Comparison of ENCODE assay signal across 18 cellular contexts in genomic region chr5:143224672-143225071, GRCh38.
A peak's percentile ranks its signal among the peaks of the same experiment; 100 is the strongest.
DNase-seq lines count a peak whose midpoint lies in the region; ATAC-seq and TF ChIP-seq lines count a peak whose summit lies in the region.
"Had no signal": no experiment of that assay in that cellular context is flagged by ENCODE, and none has a peak within 500 bp of the region (broad histone marks: within the 10 kb centered on the region; RNA-seq: fewer than 3 reads in every experiment).

No MANE protein-coding gene starts in this region.

- H3K36me3 Mint-ChIP-seq in CD8-positive, alpha-beta T cell, result peaks cover 19% of the 10 kb centered on the region
- peaks cover 19% of the 10 kb centered on the region for H3K36me3 Mint-ChIP-seq in central memory CD8-positive, alpha-beta T cell (ENCODE audit: insufficient read depth)
- peaks cover 3% of the 10 kb centered on the region for H3K36me3 Mint-ChIP-seq in neural crest cell (ENCODE audit: low read depth)

- no peaks in the 10 kb centered on the region for H3K27me3 ChIP-seq in CD8-positive, alpha-beta T cell (ENCODE audit: insufficient read depth, low read length)
- H3K27me3 ChIP-seq in MG63, result no peaks in the 10 kb centered on the region

- no peaks in the 10 kb centered on the region for H3K36me3 ChIP-seq in CD8-positive, alpha-beta T cell (ENCODE audit: insufficient read depth, low read length)
- H3K36me3 ChIP-seq in MG63, result no peaks in the 10 kb centered on the region

- no peaks in the 10 kb centered on the region for H3K27me3 Mint-ChIP-seq in CD8-positive, alpha-beta T cell (ENCODE audit: low read depth)
- no peaks in the 10 kb centered on the region for H3K27me3 Mint-ChIP-seq in central memory CD8-positive, alpha-beta T cell
- no peaks in the 10 kb centered on the region for H3K27me3 Mint-ChIP-seq in neural crest cell (ENCODE audit: low read depth)

- POLR2A ChIA-PET in CD8-positive, alpha-beta T cell (lab: Charles Lee), result interaction anchor here (1.0 kb wide), 1 partner anchor 179 kb away, joined by 3 read pairs; the partner anchor contains the start of gene NR3C1

- no peaks in the 10 kb centered on the region for H3K9me3 Mint-ChIP-seq in CD8-positive, alpha-beta T cell
- no peaks in the 10 kb centered on the region for H3K9me3 Mint-ChIP-seq in central memory CD8-positive, alpha-beta T cell
- H3K9me3 Mint-ChIP-seq in neural crest cell, result no peaks in the 10 kb centered on the region

- peaks cover 45% of the 10 kb centered on the region for H3K4me1 Mint-ChIP-seq in CD8-positive, alpha-beta T cell (ENCODE audit: low read depth)
- H3K4me1 Mint-ChIP-seq in central memory CD8-positive, alpha-beta T cell, result peaks cover 61% of the 10 kb centered on the region
- H3K4me1 Mint-ChIP-seq in neural crest cell, result peaks cover 21% of the 10 kb centered on the region

- peaks cover 30% of the 10 kb centered on the region for H3K4me1 ChIP-seq in CD8-positive, alpha-beta T cell (ENCODE audit: insufficient read depth, low read length)

- no peaks in the 10 kb centered on the region for H3K9me3 ChIP-seq in CD8-positive, alpha-beta T cell (ENCODE audit: low read length)
- H3K9me3 ChIP-seq in MG63, result 0 out of 2 replicates have a peak, but pooled peaks cover 2% of the 10 kb centered on the region

- H3K27ac ChIP-seq in CD8-positive, alpha-beta T cell (ENCODE audit: low read depth, low read length), result no peak overlapping the region
- H3K27ac ChIP-seq: PC-9 had no signal

- CTCF ChIA-PET in CD8-positive, alpha-beta T cell (lab: Charles Lee), result no interaction called here

- no peak overlapping the region for H3K4me3 Mint-ChIP-seq in CD8-positive, alpha-beta T cell
- no peak overlapping the region for H3K4me3 Mint-ChIP-seq in central memory CD8-positive, alpha-beta T cell
- no peak overlapping the region for H3K4me3 Mint-ChIP-seq in neural crest cell

- ATAC-seq in CD8-positive, alpha-beta T cell, result no peak
- no peak for ATAC-seq in central memory CD8-positive, alpha-beta T cell (replicated peaks; ENCODE audit: extremely low read depth, poor library complexity, severe bottlenecking)
- ATAC-seq: GM12878, HCT116 had no signal

- no peak for TF ChIP-seq CTCF in CD8-positive, alpha-beta T cell (IDR thresholded peaks at IDR 0.05)
- TF ChIP-seq CTCF in neural crest cell (conservative IDR thresholded peaks at IDR 0.05), result no peak

- no peak overlapping the region for H3K4me3 ChIP-seq in CD8-positive, alpha-beta T cell (ENCODE audit: low read depth, low read length)
- H3K4me3 ChIP-seq in MG63, result no peak overlapping the region
- H3K4me3 ChIP-seq: GM12878, PC-9 had no signal

- peak overlapping the region; percentile 43 for H3K27ac Mint-ChIP-seq in CD8-positive, alpha-beta T cell
- peak overlapping the region; percentile 97 for H3K27ac Mint-ChIP-seq in central memory CD8-positive, alpha-beta T cell (ENCODE audit: low read depth)
- peak overlapping the region; percentile 31 for H3K27ac Mint-ChIP-seq in neural crest cell (ENCODE audit: unreplicated experiment)

- DNase-seq in CD8-positive, alpha-beta T cell, result no peak
- peak; percentile 42 for DNase-seq in MG63
- DNase-seq in central memory CD8-positive, alpha-beta T cell (ENCODE audit: low spot score in 2 of 2), result no peak
- DNase-seq in neural crest cell (ENCODE audit: low read depth, low spot score), result no peak
- no peak for DNase-seq in SHP77 treated with DMSO at 0.1 percent for 48 hours (lab: John Stamatoyannopoulos, UW)
- DNase-seq in activated CD4-positive, alpha-beta T cell treated with anti-CD3 and anti-CD28 coated beads for 48 hours, result no peak
- DNase-seq in EL, result no peak
- DNase-seq in posterior cingulate gyrus, result no peak
- DNase-seq: DND-41, GDM1, MV-4-11, NCI-H1417 treated with DMSO at 0.1 percent for 48 hours, NCI-H1930, NCI-H446, NCI-H774, PC-9 had no signal

- intact Hi-C loops in CD8-positive, alpha-beta T cell (cut with DNase I, micrococcal nuclease), result loop anchor here in 1 of 2 experiments (10.0 kb wide), 1 partner anchor 940 kb away; no protein-coding TSS in a partner anchor
- intact Hi-C loops in posterior cingulate gyrus (cut with DNase I), result loop anchor here (5.0 kb wide), 1 partner anchor 178 kb away; the partner anchor contains the start of gene NR3C1

Comparison
In these comparisons a context has a peak if more than half of its experiments do, and no peak if none do; other contexts are left out.
1. H3K27ac Mint-ChIP-seq: peak in every context shown above with its lines; median percentile 97 in central memory CD8-positive, alpha-beta T cell; 43 in CD8-positive, alpha-beta T cell; 31 in neural crest cell.